Comparison of ENCODE assay signal across 26 cellular contexts in genomic region chr3:182479766-182480336, GRCh38.
"Had no signal": no experiment of that assay in that cellular context is flagged by ENCODE, and none has a peak within 500 bp of the region (broad histone marks: within the 10 kb centered on the region; RNA-seq: fewer than 3 reads in every experiment).

No MANE protein-coding gene starts in this region.

- H3K9me3 ChIP-seq: ascending aorta, breast epithelium, esophagus squamous epithelium, gastrocnemius medialis, left lung, testis, uterus had no signal

- H3K4me1 Mint-ChIP-seq: activated B cell treated with CpG ODN at 0.5 μM for 24 hours; activated CD4-positive, alpha-beta T cell treated with anti-CD3 and anti-CD28 coated beads for 36 hours; activated T-helper 17 cell treated with anti-CD3 and anti-CD28 coated beads, Interleukin-2, amount 50 U/mL, for 72 hours; stimulated activated memory B cell treated with anti-CD40 and anti-IgM and Interleukin-4, amounts not matched to agents 10 μg/mL and 1 μg/mL and 100 μg/mL, for 72 hours had no signal

- H3K4me3 Mint-ChIP-seq: activated B cell treated with CpG ODN at 0.5 μM for 24 hours; activated CD4-positive, alpha-beta T cell treated with anti-CD3 and anti-CD28 coated beads for 36 hours; activated T-cell treated with anti-CD3 and anti-CD28 coated beads, Interleukin-2, amount 50 U/mL, for 24 hours; activated T-helper 17 cell treated with anti-CD3 and anti-CD28 coated beads, Interleukin-2, amount 50 U/mL, for 72 hours; naive thymus-derived CD4-positive, alpha-beta T cell; neural crest cell; stimulated activated memory B cell treated with anti-CD40 and anti-IgM and Interleukin-4, amounts not matched to agents 10 μg/mL and 1 μg/mL and 100 μg/mL, for 72 hours had no signal

- DNase-seq: activated B cell treated with CpG ODN at 0.5 μM for 24 hours; activated CD4-positive, alpha-beta T cell treated with anti-CD3 and anti-CD28 coated beads for 36 hours; activated CD4-positive, alpha-beta T cell treated with anti-CD3 and anti-CD28 coated beads, Interleukin-2, amount 50 U/mL, for 4 hours; activated CD8-positive, alpha-beta memory T cell treated with anti-CD3 and anti-CD28 coated beads for 24 hours; activated CD8-positive, alpha-beta memory T cell treated with anti-CD3 and anti-CD28 coated beads, Interleukin-2, amount 50 U/mL, for 4 hours; activated T-cell treated with anti-CD3 and anti-CD28 coated beads, Interleukin-2, amount 50 U/mL, for 24 hours; esophagus squamous epithelium; gastrocnemius medialis; hippocampal formation; kidney glomerular epithelial cell; left lung; naive thymus-derived CD4-positive, alpha-beta T cell; occipital lobe; stimulated activated CD4-positive, alpha-beta T cell treated with anti-CD3 and anti-CD28 coated beads, Interleukin-1b, Interleukin-23, amount 100 ng/mL, for 48 hours; testis; trophoblast cell; uterus had no signal

- H3K27me3 ChIP-seq: ascending aorta, breast epithelium, esophagus squamous epithelium, gastrocnemius medialis, left lung, testis had no signal

- H3K4me3 ChIP-seq: ascending aorta, breast epithelium, coronary artery, esophagus squamous epithelium, gastrocnemius medialis, left lung, lung, testis, uterus had no signal

- H3K27ac Mint-ChIP-seq: activated B cell treated with CpG ODN at 0.5 μM for 24 hours; activated CD4-positive, alpha-beta T cell treated with anti-CD3 and anti-CD28 coated beads for 36 hours; activated naive CD4-positive, alpha-beta T cell treated with anti-CD3 and anti-CD28 coated beads, Interleukin-2, amount 50 U/mL, for 72 hours; activated T-cell treated with anti-CD3 and anti-CD28 coated beads, Interleukin-2, amount 50 U/mL, for 24 hours; activated T-helper 17 cell treated with anti-CD3 and anti-CD28 coated beads, Interleukin-2, amount 50 U/mL, for 72 hours; naive thymus-derived CD4-positive, alpha-beta T cell; stimulated activated memory B cell treated with anti-CD40 and anti-IgM and Interleukin-4, amounts not matched to agents 10 μg/mL and 1 μg/mL and 100 μg/mL, for 72 hours had no signal

- H3K4me1 ChIP-seq: ascending aorta, breast epithelium, gastrocnemius medialis, left lung, testis, uterus had no signal

- H3K9me3 Mint-ChIP-seq: activated B cell treated with CpG ODN at 0.5 μM for 24 hours; activated naive CD4-positive, alpha-beta T cell treated with anti-CD3 and anti-CD28 coated beads, Interleukin-2, amount 50 U/mL, for 72 hours; activated T-cell treated with anti-CD3 and anti-CD28 coated beads, Interleukin-2, amount 50 U/mL, for 24 hours; activated T-helper 17 cell treated with anti-CD3 and anti-CD28 coated beads, Interleukin-2, amount 50 U/mL, for 72 hours; stimulated activated memory B cell treated with anti-CD40 and anti-IgM and Interleukin-4, amounts not matched to agents 10 μg/mL and 1 μg/mL and 100 μg/mL, for 72 hours had no signal

- H3K36me3 Mint-ChIP-seq: activated naive CD4-positive, alpha-beta T cell treated with anti-CD3 and anti-CD28 coated beads, Interleukin-2, amount 50 U/mL, for 72 hours; naive thymus-derived CD4-positive, alpha-beta T cell; stimulated activated memory B cell treated with anti-CD40 and anti-IgM and Interleukin-4, amounts not matched to agents 10 μg/mL and 1 μg/mL and 100 μg/mL, for 72 hours had no signal

- H3K27me3 Mint-ChIP-seq: progenitor cell of endocrine pancreas; stimulated activated memory B cell treated with anti-CD40 and anti-IgM and Interleukin-4, amounts not matched to agents 10 μg/mL and 1 μg/mL and 100 μg/mL, for 72 hours had no signal

- H3K36me3 ChIP-seq: ascending aorta, breast epithelium, esophagus squamous epithelium, gastrocnemius medialis, left lung, uterus had no signal

- H3K27ac ChIP-seq: ascending aorta, breast epithelium, coronary artery, esophagus squamous epithelium, gastrocnemius medialis, left lung, testis, uterus had no signal
